9 cellular contexts compared by ENCODE assay signal in the genomic region with DNA sequence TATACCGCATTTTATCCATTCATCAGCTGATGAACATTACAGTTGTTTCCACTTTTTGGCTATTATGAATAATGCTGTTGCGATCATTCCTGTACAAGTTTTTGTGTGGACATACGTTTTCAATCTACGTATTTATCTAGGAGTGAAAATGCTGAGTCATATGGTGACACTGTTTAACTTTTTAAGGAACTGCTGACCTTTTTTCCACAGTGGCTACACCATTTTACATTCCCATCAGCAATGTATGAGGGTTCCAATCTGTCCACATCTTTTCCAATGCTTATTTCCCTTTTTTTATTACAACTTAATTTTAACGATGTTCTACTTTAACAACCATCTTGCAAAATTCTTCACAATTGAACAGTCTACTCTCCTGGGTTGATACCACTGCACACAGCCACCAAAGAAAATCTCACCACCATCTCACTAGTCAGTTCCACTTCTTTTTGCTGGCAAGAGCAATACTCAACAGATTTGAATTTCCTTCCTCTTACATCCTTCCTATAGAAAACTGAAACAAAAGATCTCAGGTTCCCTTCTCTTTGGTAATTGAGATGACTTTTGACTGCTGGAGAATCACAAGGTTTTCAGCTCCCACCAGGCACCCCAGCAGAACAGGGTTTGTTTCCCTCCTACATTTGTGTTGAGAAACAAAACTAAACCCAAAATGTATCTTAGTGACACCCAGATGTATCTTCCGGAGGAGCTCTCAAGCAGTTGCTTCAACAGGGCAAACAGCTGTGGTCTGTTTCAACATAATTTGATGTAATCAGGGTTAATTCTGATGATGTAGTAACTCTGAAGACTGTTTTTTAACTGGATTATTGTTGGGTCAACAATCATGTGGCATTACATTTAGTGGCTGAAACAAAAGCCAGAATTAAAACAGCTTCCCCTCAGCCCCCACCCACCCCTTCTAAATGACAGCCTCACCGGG. TPM values are rescaled to one million over a fixed set of nuclear protein-coding genes. Genes with fewer than 3 reads are reported as not detected.
A peak's percentile ranks its signal among the peaks of the same experiment; 100 is the strongest.
DNase-seq lines count a peak whose midpoint lies in the region; ATAC-seq and TF ChIP-seq lines count a peak whose summit lies in the region.
"Had no signal": no experiment of that assay in that cellular context is flagged by ENCODE, and none has a peak within 500 bp of the region (broad histone marks: within the 10 kb centered on the region; RNA-seq: fewer than 3 reads in every experiment).

No MANE protein-coding gene starts in this region.

- H3K9me3 ChIP-seq in lower lobe of right lung = no peaks in the 10 kb centered on the region
- H3K9me3 ChIP-seq in CD8-positive, alpha-beta memory T cell (ENCODE audit: low read length) = no peaks in the 10 kb centered on the region
- H3K9me3 ChIP-seq: tibial artery had no signal

- peak overlapping the region; percentile 54 for H3K27ac ChIP-seq in lower lobe of right lung
- H3K27ac ChIP-seq in CD8-positive, alpha-beta memory T cell (ENCODE audit: low read depth, low read length) = no peak overlapping the region
- H3K27ac ChIP-seq: tibial artery had no signal

- peaks cover 0 to 3% (median under 1%) of the 10 kb centered on the region in 3 donors for H3K36me3 Mint-ChIP-seq in CD8-positive, alpha-beta memory T cell

- no peaks in the 10 kb centered on the region for H3K9me3 Mint-ChIP-seq in CD8-positive, alpha-beta memory T cell

- intact Hi-C loops in lower lobe of right lung (cut with DNase I) = no loop called here

- no peaks in the 10 kb centered on the region for H3K36me3 ChIP-seq in lower lobe of right lung
- H3K36me3 ChIP-seq in CD8-positive, alpha-beta memory T cell (ENCODE audit: insufficient read depth, low read length) = no peaks in the 10 kb centered on the region
- H3K36me3 ChIP-seq: tibial artery had no signal

- ATAC-seq in HG02798 (IDR thresholded peaks at IDR 0.05; ENCODE audit: poor library complexity, unreplicated experiment) (peak; percentile 34), lower lobe of right lung (peak; percentile 23 to 67), HG03469 (IDR thresholded peaks at IDR 0.05; ENCODE audit: unreplicated experiment) (no peak)

- H3K4me3 Mint-ChIP-seq in CD8-positive, alpha-beta memory T cell = no peak overlapping the region

- DNase-seq in GM12865 (ENCODE audit: low read depth) = peak; percentile 78
- DNase-seq in SK-N-DZ (ENCODE audit: low spot score) = peak; percentile 98
- DNase-seq in lower lobe of right lung = no peak
- no peak for DNase-seq in CD8-positive, alpha-beta memory T cell
- DNase-seq in Ammon's horn (ENCODE audit: low spot score) = no peak
- no peak for DNase-seq in NCI-H345 treated with DMSO at 0.1 percent for 48 hours (lab: John Stamatoyannopoulos, UW; ENCODE audit: unreplicated experiment)
- DNase-seq: tibial artery had no signal

- TF ChIP-seq CTCF in GM12865 (IDR thresholded peaks at IDR 0.05; ENCODE audit: insufficient read depth, low read depth, low read length, missing control alignments) (no peak), lower lobe of right lung (IDR thresholded peaks at IDR 0.05) (no peak)

- no peak overlapping the region for H3K4me3 ChIP-seq in GM12865 (ENCODE audit: low read depth, low read length)
- no peak overlapping the region for H3K4me3 ChIP-seq in lower lobe of right lung
- no peak overlapping the region for H3K4me3 ChIP-seq in CD8-positive, alpha-beta memory T cell (ENCODE audit: low read length)
- H3K4me3 ChIP-seq: tibial artery had no signal

- H3K27ac Mint-ChIP-seq in CD8-positive, alpha-beta memory T cell = peak overlapping the region in 1 of 8 donors; percentile 75

- H3K4me1 Mint-ChIP-seq in CD8-positive, alpha-beta memory T cell = peaks cover 0 to 10% (median 9%) of the 10 kb centered on the region in 3 donors

- peaks cover 27% of the 10 kb centered on the region for H3K4me1 ChIP-seq in lower lobe of right lung
- no peaks in the 10 kb centered on the region for H3K4me1 ChIP-seq in CD8-positive, alpha-beta memory T cell (ENCODE audit: insufficient read depth, low read length)

- CTCF ChIA-PET in CD8-positive, alpha-beta memory T cell (lab: Charles Lee) = interaction anchor here (0.9 kb wide), 1 partner anchor 15 kb away, joined by 3 read pairs; no protein-coding TSS in a partner anchor

- POLR2A ChIA-PET in CD8-positive, alpha-beta memory T cell (lab: Charles Lee) = no interaction called here

- H3K27me3 Mint-ChIP-seq in CD8-positive, alpha-beta memory T cell = peaks cover 10 to 11% of the 10 kb centered on the region in 2 donors

- H3K27me3 ChIP-seq in lower lobe of right lung (ENCODE audit: low read depth) = no peaks in the 10 kb centered on the region
- no peaks in the 10 kb centered on the region for H3K27me3 ChIP-seq in CD8-positive, alpha-beta memory T cell (ENCODE audit: insufficient read depth, low read length, poor library complexity, severe bottlenecking)
- H3K27me3 ChIP-seq: tibial artery had no signal

RNA-seq across cellular contexts. Expression of a gene that starts 7.0 kb away (rescaled TPM):
- 49.9 and 63.1 TPM in 2 replicates for polyA plus RNA-seq in SK-N-DZ (2014; cell fraction: cytosol; rRNA removed)
- polyA plus RNA-seq in SK-N-DZ (2014; cell fraction: nucleus; rRNA removed) = 33.1 and 42.8 TPM in 2 replicates
- 64.2 TPM for total RNA-seq in lower lobe of right lung
- total RNA-seq in CD8-positive, alpha-beta memory T cell = 1 to 10 TPM; 2.9 to 4.3 TPM
- not detected for polyA plus RNA-seq in CD8-positive, alpha-beta memory T cell

Comparison
In these comparisons a context has a peak if more than half of its experiments do, and no peak if none do; other contexts are left out.
1. DNase-seq: peak in GM12865 (single experiment) and SK-N-DZ (single experiment); none in lower lobe of right lung (single experiment), CD8-positive, alpha-beta memory T cell (0 of 5), Ammon's horn (single experiment) and NCI-H345 treated with DMSO at 0.1 percent for 48 hours (single experiment).
2. RNA of a gene that starts 7.0 kb away (total RNA-seq): 64.2 TPM in lower lobe of right lung (single experiment); 2.9 to 4.3 TPM in CD8-positive, alpha-beta memory T cell; every median in the first group is over 10 times any median in the second.